4 cellular contexts compared by ENCODE assay signal in the genomic region with DNA sequence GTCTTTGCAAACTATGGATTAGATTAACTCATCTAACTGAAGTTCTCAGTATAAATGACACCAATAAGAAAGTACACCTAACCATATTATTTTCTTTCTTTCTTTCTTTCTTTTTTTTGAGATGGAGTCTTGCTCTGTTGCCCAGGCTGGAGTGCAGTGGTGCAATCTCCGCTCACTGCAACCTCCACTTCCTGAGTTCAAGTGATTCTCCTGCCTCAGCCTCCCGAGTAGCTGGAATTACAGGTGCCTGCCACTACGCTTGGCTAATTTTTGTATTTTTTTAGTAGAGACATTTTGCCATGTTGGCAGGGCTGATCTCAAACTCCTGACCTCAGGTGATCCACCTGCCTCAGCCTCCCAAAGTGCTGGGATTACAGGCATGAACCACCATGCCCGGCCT. TPM values are rescaled to one million over a fixed set of nuclear protein-coding genes. Genes with fewer than 3 reads are reported as not detected.
"Had no signal": no experiment of that assay in that cellular context is flagged by ENCODE, and none has a peak within 500 bp of the region (broad histone marks: within the 10 kb centered on the region; RNA-seq: fewer than 3 reads in every experiment).

No MANE protein-coding gene starts in this region.

RNA-seq across cellular contexts. Expression of gene MYOZ2, which starts 5.7 kb away (rescaled TPM):
- total RNA-seq: HT-29, NCI-H460, PC-9, Peyer's patch had no signal
